In genomic region chr1:31815752-31816484, GRCh38 we compare ENCODE assay signal across 1 cellular context.
TF ChIP-seq lines count a peak whose summit lies in the region.

Gene SPOCD1 (minus strand): TSS chr1:31816022. CDS start chr1:31815333, 689 bp downstream.

TF ChIP-seq in K562, 482 proteins besides CTCF, POLR2A, EP300 and RAD21 (continued from another document and continues in another):
- peak; percentile 58 for TF ChIP-seq E2F8 (IDR thresholded peaks at IDR 0.05; ENCODE audit: low read depth, partially characterized antibody)
- TF ChIP-seq MNT (conservative IDR thresholded peaks at IDR 0.05): peak; percentile 66 to 68
- peak; percentile 70; the same call in 1 of the 2 replicates for TF ChIP-seq ZNF165 (CRISPR knock-in tag; IDR thresholded peaks at IDR 0.05; ENCODE audit: borderline replicate concordance)
- no peak for TF ChIP-seq PCBP2 (IDR thresholded peaks at IDR 0.05; ENCODE audit: low read depth, low read length, poor library complexity, severe bottlenecking)
- peak; percentile 47; the same call in 1 of the 2 replicates for TF ChIP-seq ZBTB2 (IDR thresholded peaks at IDR 0.05)
- no peak for TF ChIP-seq ATF2 (CRISPR knock-in tag; IDR thresholded peaks at IDR 0.05)
- no peak for TF ChIP-seq ELF1 (tag; IDR thresholded peaks at IDR 0.05)
- TF ChIP-seq ARID3B (CRISPR knock-in tag; IDR thresholded peaks at IDR 0.05; ENCODE audit: borderline replicate concordance): peak; percentile 75; the same call in 1 of the 2 replicates
- peak in 1 of 2 experiments; percentile 69; a peak in 2 of 4 replicates for TF ChIP-seq TEAD1 (CRISPR knock-in tag; IDR thresholded peaks at IDR 0.05)
- no peak; the same call in 1 of the 2 replicates for TF ChIP-seq ZC3H11A (IDR thresholded peaks at IDR 0.05; ENCODE audit: low read depth, low read length)
- no peak for TF ChIP-seq ZNF584 (CRISPR knock-in tag; IDR thresholded peaks at IDR 0.05; ENCODE audit: low read depth)
- TF ChIP-seq ETV6 (IDR thresholded peaks at IDR 0.05; ENCODE audit: borderline replicate concordance in 1 of 2, low read depth in 2 of 2, low read length in 1 of 2): no peak
- TF ChIP-seq ETV6 (CRISPR knock-in tag; IDR thresholded peaks at IDR 0.05; ENCODE audit: borderline replicate concordance): no peak
- TF ChIP-seq ZNF311 (CRISPR knock-in tag; IDR thresholded peaks at IDR 0.05): no peak
- no peak for TF ChIP-seq MBD1 (CRISPR knock-in tag; IDR thresholded peaks at IDR 0.05)
- TF ChIP-seq CBFB (CRISPR knock-in tag; IDR thresholded peaks at IDR 0.05): no peak; the same call in 1 of the 2 replicates
- TF ChIP-seq ZBTB8A (IDR thresholded peaks at IDR 0.05; ENCODE audit: partially characterized antibody): no peak
- peak; percentile 99 for TF ChIP-seq USF2 (CRISPR knock-in tag; IDR thresholded peaks at IDR 0.05)
- TF ChIP-seq NONO (IDR thresholded peaks at IDR 0.05; ENCODE audit: low read depth in 2 of 2, low read length in 1 of 2): peak in 1 of 2 experiments; percentile 60; a peak in 1 of 4 replicates
- peak; percentile 75 for TF ChIP-seq FOXM1 (IDR thresholded peaks at IDR 0.05; ENCODE audit: low read depth)
- no peak; the same call in 1 of the 2 replicates for TF ChIP-seq FOXM1 (CRISPR knock-in tag; IDR thresholded peaks at IDR 0.05; ENCODE audit: low read depth)
- TF ChIP-seq ZNF217 (CRISPR knock-in tag; IDR thresholded peaks at IDR 0.05): no peak
- TF ChIP-seq HDAC2 (IDR thresholded peaks at IDR 0.05): peak; percentile 96
- TF ChIP-seq EZH2 (IDR thresholded peaks at IDR 0.05; ENCODE audit: borderline replicate concordance, low read depth, low read length): no peak
- TF ChIP-seq ZNF263 (CRISPR knock-in tag; IDR thresholded peaks at IDR 0.05; ENCODE audit: borderline replicate concordance): peak; percentile 75; the same call in 1 of the 2 replicates
- TF ChIP-seq U2AF1 (optimal IDR thresholded peaks at IDR 0.05; ENCODE audit: low read depth, low read length): no peak
- TF ChIP-seq MEF2A (IDR thresholded peaks at IDR 0.05; ENCODE audit: control insufficient read depth, low read depth, low read length): 0 out of 2 replicates have a peak, but pooled peaks have one; percentile 38
- peak in 1 of 2 experiments; percentile 78 for TF ChIP-seq AFF1 (IDR thresholded peaks at IDR 0.05; ENCODE audit: low read depth in 1 of 2, partially characterized antibody in 2 of 2)
- TF ChIP-seq BACH1 (tag; IDR thresholded peaks at IDR 0.05): no peak
- TF ChIP-seq GTF2F1 (IDR thresholded peaks at IDR 0.05; ENCODE audit: low read depth, low read length): no peak
- peak; percentile 94 for TF ChIP-seq CTCFL (IDR thresholded peaks at IDR 0.05; ENCODE audit: borderline replicate concordance, insufficient read depth, low read depth, low read length, poor library complexity, severe bottlenecking)
- no peak; the same call in 1 of the 2 replicates for TF ChIP-seq ZNF764 (CRISPR knock-in tag; IDR thresholded peaks at IDR 0.05; ENCODE audit: low read depth)
